ENCODE assay signal across 8 cellular contexts in the genomic region with DNA sequence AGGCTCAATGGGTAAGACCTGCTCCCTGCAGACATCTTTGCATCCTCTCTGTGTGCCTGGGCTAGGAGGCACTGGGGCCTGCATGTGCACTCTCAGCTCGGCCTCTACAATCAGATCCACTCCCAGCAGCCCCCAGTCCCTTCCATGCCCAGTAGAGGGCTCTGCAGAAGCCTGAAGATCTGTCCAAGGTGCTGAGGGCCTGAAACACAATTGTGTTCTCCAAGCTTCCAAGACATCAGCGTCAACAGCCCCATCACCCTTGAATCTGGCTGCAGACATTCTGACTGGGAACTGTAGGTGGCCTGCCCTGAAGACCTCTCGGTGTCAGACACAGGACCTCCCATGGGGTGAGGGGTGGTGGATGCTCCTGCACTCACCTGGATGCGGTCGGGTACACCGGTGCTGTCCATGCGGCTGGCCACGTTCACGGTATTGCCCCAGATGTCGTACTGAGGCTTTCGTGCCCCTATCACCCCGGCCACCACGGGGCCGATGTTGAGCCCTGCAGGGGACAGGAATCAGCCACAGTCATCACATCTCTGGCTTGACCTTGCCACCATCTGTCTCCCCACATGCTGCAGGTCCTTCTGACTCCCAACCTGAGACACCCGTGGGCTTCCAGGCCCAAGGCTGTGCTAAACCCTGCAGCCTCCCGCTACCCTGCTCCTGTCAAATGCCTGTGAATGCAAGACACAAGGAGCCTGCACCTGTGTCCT.
DNase-seq lines count a peak whose midpoint lies in the region; ATAC-seq lines count a peak whose summit lies in the region.

No MANE protein-coding gene starts in this region.

- H3K27ac ChIP-seq in mesendoderm (ENCODE audit: low read depth, low read length) (no peak overlapping the region), aorta (ENCODE audit: low read depth in 1 of 2, low read length in 2 of 2) (no peak overlapping the region)

- H3K79me1 ChIP-seq in mesendoderm (ENCODE audit: low read length) = no peaks in the 10 kb centered on the region

- no peaks in the 10 kb centered on the region for H3K4me1 ChIP-seq in mesendoderm (ENCODE audit: control insufficient read depth, low read depth, low read length)
- no peaks in the 10 kb centered on the region for H3K4me1 ChIP-seq in aorta (ENCODE audit: control insufficient read depth in 1 of 2, insufficient read depth in 2 of 2, low read length in 2 of 2)

- H3K36me3 ChIP-seq in mesendoderm (ENCODE audit: control insufficient read depth, insufficient read depth, low read length) = no peaks in the 10 kb centered on the region
- peaks cover 3 to 13% of the 10 kb centered on the region in 2 donors for H3K36me3 ChIP-seq in aorta (ENCODE audit: control insufficient read depth in 1 of 2, insufficient read depth in 2 of 2, low read length in 1 of 2)

- no peak for ATAC-seq in GM21786 (IDR thresholded peaks at IDR 0.05; ENCODE audit: unreplicated experiment)
- no peak for ATAC-seq in aorta (ENCODE audit: low FRiP score)

- H3K56ac ChIP-seq in mesendoderm (ENCODE audit: low read length) = no peak overlapping the region

- H3K23ac ChIP-seq in mesendoderm (ENCODE audit: low read length) = no peak overlapping the region

- H3K4ac ChIP-seq in mesendoderm (ENCODE audit: low read depth, low read length) = no peak overlapping the region

- no peak overlapping the region for H2BK5ac ChIP-seq in mesendoderm (ENCODE audit: low read length)

- no CpG with 5 or more reads among the region's 16 CpGs for WGBS in mesendoderm (ENCODE audit: extremely low coverage, insufficient coverage, low lambda C conversion rate)
- WGBS in aorta, 2 donors = 78 to 79% methylated on average over 16 of the region's 16 CpGs

- H2AK5ac ChIP-seq in mesendoderm (ENCODE audit: low read length) = no peak overlapping the region

- H3K27me3 ChIP-seq in mesendoderm (ENCODE audit: insufficient read depth, low read length, poor library complexity) (no peaks in the 10 kb centered on the region), aorta (ENCODE audit: control insufficient read depth in 1 of 2, insufficient read depth in 2 of 2, low read length in 1 of 2) (no peaks in the 10 kb centered on the region)

- no peak overlapping the region for H3K9ac ChIP-seq in mesendoderm (ENCODE audit: low read length)

- no peak overlapping the region for H2BK120ac ChIP-seq in mesendoderm (ENCODE audit: low read depth, low read length)

- no peaks in the 10 kb centered on the region for H3K79me2 ChIP-seq in mesendoderm (ENCODE audit: control insufficient read depth, insufficient read depth, low read length)

- no peak overlapping the region for H4K5ac ChIP-seq in mesendoderm (ENCODE audit: low read length)

- intact Hi-C loops in aorta (cut with DNase I) = no loop called here

- no peak overlapping the region for H3K18ac ChIP-seq in mesendoderm (ENCODE audit: low read length)

- H3K4me3 ChIP-seq in mesendoderm (ENCODE audit: low read length) = no peak overlapping the region
- H3K4me3 ChIP-seq in aorta (ENCODE audit: low read length in 2 of 2) = no peak overlapping the region

- DNase-seq in stimulated activated CD4-positive, alpha-beta T cell treated with anti-CD3 and anti-CD28 coated beads, Interleukin-12 subunit alpha, Interleukin-12 subunit beta, amount 100 ng/mL, for 48 hours (ENCODE audit: low read depth in 2 of 3, low spot score in 1 of 3) = peak; percentile 3 to 30 (median 20)
- no peak for DNase-seq in stimulated activated CD4-positive, alpha-beta T cell treated with anti-CD3 and anti-CD28 coated beads, Interleukin-12 subunit alpha, Interleukin-12 subunit beta, amount 100 ng/mL, for 4 hours
- DNase-seq in HK-2 (ENCODE audit: unreplicated experiment) (peak; percentile 69), SKM-1 treated with dmso at 0.1 percent for 144 hours (lab: John Stamatoyannopoulos, UW; ENCODE audit: unreplicated experiment) (peak; percentile 57), ecto neural progenitor cell (ENCODE audit: low spot score) (peak; percentile 81), mesendoderm (peak; percentile 88), aorta (no peak)

- H2BK15ac ChIP-seq in mesendoderm (replicated peaks; ENCODE audit: low read depth) = no peak overlapping the region

- no peaks in the 10 kb centered on the region for H3K9me3 ChIP-seq in aorta (ENCODE audit: control insufficient read depth, low read length)

- H3K4me2 ChIP-seq in mesendoderm (ENCODE audit: low read length) = no peak overlapping the region

- no peak overlapping the region for H4K8ac ChIP-seq in mesendoderm (ENCODE audit: low read depth, low read length)

Comparison
In these comparisons a context has a peak if more than half of its experiments do, and no peak if none do; other contexts are left out.
1. DNase-seq: peak in stimulated activated CD4-positive, alpha-beta T cell treated with anti-CD3 and anti-CD28 coated beads, Interleukin-12 subunit alpha, Interleukin-12 subunit beta, amount 100 ng/mL, for 48 hours (3 of 3), HK-2 (single experiment), SKM-1 treated with dmso at 0.1 percent for 144 hours (single experiment), ecto neural progenitor cell (single experiment) and mesendoderm (single experiment); none in stimulated activated CD4-positive, alpha-beta T cell treated with anti-CD3 and anti-CD28 coated beads, Interleukin-12 subunit alpha, Interleukin-12 subunit beta, amount 100 ng/mL, for 4 hours (single experiment) and aorta (0 of 2).